In the genomic region with DNA sequence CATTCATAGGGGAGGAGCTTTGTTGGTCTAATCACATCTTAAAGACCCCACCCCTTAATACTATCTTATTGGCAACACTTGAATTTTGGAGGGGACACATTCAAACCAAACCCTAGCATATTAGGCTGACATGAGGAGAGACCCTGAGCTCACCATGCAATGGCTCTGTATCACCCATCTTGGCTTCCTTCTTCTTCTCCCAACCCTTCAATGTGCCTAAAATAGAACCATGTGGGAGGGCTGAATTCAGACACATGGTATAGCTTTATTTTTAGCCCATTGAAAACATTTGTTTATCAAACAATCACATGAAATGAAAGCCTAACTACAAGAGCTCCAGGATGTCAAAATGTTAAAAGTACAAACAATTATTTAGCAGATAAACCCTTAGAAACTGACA, we compare ENCODE assay signal across 19 cellular contexts.
"Had no signal": no experiment of that assay in that cellular context is flagged by ENCODE, and none has a peak within 500 bp of the region (broad histone marks: within the 10 kb centered on the region; RNA-seq: fewer than 3 reads in every experiment).

No MANE protein-coding gene starts in this region.

- H3K4me3 ChIP-seq: dorsolateral prefrontal cortex, prostate gland, thoracic aorta, tibial nerve, upper lobe of left lung, uterus had no signal

- DNase-seq: dorsolateral prefrontal cortex; effector CD4-positive, alpha-beta T cell; hypothalamus; immature natural killer cell; islet precursor cell; kidney glomerular epithelial cell; mesendoderm; midbrain; natural killer cell; right cardiac atrium; small intestine; stimulated activated CD4-positive, alpha-beta T cell treated with anti-CD3 and anti-CD28 coated beads, Interleukin-15, amount 100 ng/mL, for 24 hours; stimulated activated CD4-positive, alpha-beta T cell treated with anti-CD3 and anti-CD28 coated beads, Interleukin-2, amount 100 ng/mL, for 48 hours; stimulated activated naive B cell treated with anti-CD40 and anti-IgM and Interleukin-4, amounts not matched to agents 10 μg/mL and 1 μg/mL and 100 μg/mL, for 72 hours; upper lobe of left lung; uterus had no signal

- H3K27ac ChIP-seq: prostate gland, thoracic aorta, tibial nerve, upper lobe of left lung, uterus had no signal

- H3K4me1 ChIP-seq: prostate gland, tibial nerve, upper lobe of left lung, uterus had no signal

- ATAC-seq: natural killer cell; stimulated activated naive B cell treated with anti-CD40 and anti-IgM and Interleukin-4, amounts not matched to agents 10 μg/mL and 1 μg/mL and 100 μg/mL, for 72 hours had no signal

- H3K9me3 ChIP-seq: prostate gland, thoracic aorta, tibial nerve, upper lobe of left lung, uterus had no signal

- H3K27me3 ChIP-seq: dorsolateral prefrontal cortex, tibial nerve, upper lobe of left lung, uterus had no signal

- H3K36me3 ChIP-seq: prostate gland, thoracic aorta, tibial nerve, upper lobe of left lung, uterus had no signal
